In the genomic region with DNA sequence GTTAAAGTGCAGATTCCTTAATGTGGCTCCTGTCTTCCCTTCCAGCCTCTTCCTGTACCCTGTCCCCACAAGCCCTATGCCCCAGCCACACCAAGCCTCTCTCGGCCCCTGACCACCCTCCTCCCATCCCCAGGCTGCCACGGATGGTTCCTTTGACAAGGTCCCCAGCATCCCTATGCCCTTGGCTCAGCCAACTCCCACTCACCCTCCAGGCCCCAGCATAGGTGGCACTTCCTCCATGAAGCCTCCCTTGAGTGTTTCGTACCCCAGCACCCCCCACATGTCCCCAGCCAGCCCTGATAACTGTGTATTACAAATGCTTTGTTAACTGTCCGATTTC, we compare ENCODE assay signal across 34 cellular contexts.
"Had no signal": no experiment of that assay in that cellular context is flagged by ENCODE, and none has a peak within 500 bp of the region (broad histone marks: within the 10 kb centered on the region; RNA-seq: fewer than 3 reads in every experiment).

No MANE protein-coding gene starts in this region.

- H3K9me3 ChIP-seq: adrenal gland, colonic mucosa had no signal

- H3K4me3 ChIP-seq: adrenal gland, breast epithelium, cardiac muscle cell, colonic mucosa had no signal

- H3K4me1 ChIP-seq: breast epithelium, colonic mucosa had no signal

- H3K9me3 Mint-ChIP-seq: activated naive CD4-positive, alpha-beta T cell treated with anti-CD3 and anti-CD28 coated beads, Interleukin-2, amount 50 U/mL, for 24 hours; brain had no signal

- ATAC-seq: activated CD4-positive, CD25-positive, alpha-beta regulatory T cell treated with anti-CD3 and anti-CD28 coated beads, Interleukin-2, amount 50 U/mL, for 24 hours; activated CD8-positive, alpha-beta memory T cell treated with anti-CD3 and anti-CD28 coated beads, Interleukin-2, amount 10 ng/mL, durations not matched to agents 7 days and 5 days; activated CD8-positive, alpha-beta T cell treated with anti-CD3 and anti-CD28 coated beads, Interleukin-2, amount 10 ng/mL, durations not matched to agents 7 days and 5 days; activated naive CD8-positive, alpha-beta T cell treated with anti-CD3 and anti-CD28 coated beads, Interleukin-2, amount 50 U/mL, for 24 hours; T-helper 17 cell had no signal

- H3K36me3 Mint-ChIP-seq: activated CD8-positive, alpha-beta memory T cell treated with anti-CD3 and anti-CD28 coated beads, Interleukin-2, amount 10 ng/mL, durations not matched to agents 7 days and 5 days; activated naive CD4-positive, alpha-beta T cell treated with anti-CD3 and anti-CD28 coated beads, Interleukin-2, amount 50 U/mL, for 24 hours; activated naive CD8-positive, alpha-beta T cell treated with anti-CD3 and anti-CD28 coated beads for 36 hours had no signal

- H3K27ac Mint-ChIP-seq: activated B cell treated with CpG ODN at 0.5 μM for 24 hours; activated CD4-positive, alpha-beta memory T cell treated with anti-CD3 and anti-CD28 coated beads for 36 hours; activated CD8-positive, alpha-beta memory T cell treated with anti-CD3 and anti-CD28 coated beads, Interleukin-2, amount 10 ng/mL, durations not matched to agents 7 days and 5 days; activated CD8-positive, alpha-beta T cell treated with anti-CD3 and anti-CD28 coated beads, Interleukin-2, amount 10 ng/mL, durations not matched to agents 7 days and 5 days; activated naive CD4-positive, alpha-beta T cell treated with anti-CD3 and anti-CD28 coated beads for 36 hours; activated naive CD4-positive, alpha-beta T cell treated with anti-CD3 and anti-CD28 coated beads, Interleukin-2, amount 50 U/mL, for 24 hours; activated naive CD8-positive, alpha-beta T cell treated with anti-CD3 and anti-CD28 coated beads for 36 hours; activated naive CD8-positive, alpha-beta T cell treated with anti-CD3 and anti-CD28 coated beads, Interleukin-2, amount 50 U/mL, for 24 hours; activated T-helper 1 cell treated with anti-CD3 and anti-CD28 coated beads, Interleukin-12 subunit alpha, Interleukin-12 subunit beta, Interleukin-2, Interleukin-4 antibody, amounts not matched to agents 30 ng/mL and 10 ng/mL and 1 ng/mL, durations not matched to agents 14 hours and 24 hours and 36 hours; activated T-helper 2 cell treated with anti-CD3 and anti-CD28 coated beads, Interferon-gamma antibody, Interleukin-2, Interleukin-4, amounts not matched to agents 10 μg/mL and 5 μg/mL and 100 μg/mL, durations not matched to agents 14 hours and 24 hours and 36 hours; brain; T-helper 17 cell; T-helper 2 cell treated with Interferon-gamma antibody and Interleukin-4, amounts not matched to agents 5 μg/mL and 100 μg/mL, for 36 hours had no signal

- DNase-seq: activated B cell treated with CpG ODN at 0.5 μM for 24 hours; activated CD4-positive, alpha-beta memory T cell treated with anti-CD3 and anti-CD28 coated beads for 36 hours; activated CD4-positive, alpha-beta T cell treated with anti-CD3 and anti-CD28 coated beads for 48 hours; activated CD4-positive, alpha-beta T cell treated with anti-CD3 and anti-CD28 coated beads, Interleukin-2, amount 50 U/mL, for 1 hour; activated CD8-positive, alpha-beta memory T cell treated with anti-CD3 and anti-CD28 coated beads, Interleukin-2, amount 10 ng/mL, durations not matched to agents 7 days and 5 days; activated CD8-positive, alpha-beta memory T cell treated with anti-CD3 and anti-CD28 coated beads, Interleukin-2, amount 50 U/mL, for 4 hours; activated CD8-positive, alpha-beta T cell treated with anti-CD3 and anti-CD28 coated beads, Interleukin-2, amount 10 ng/mL, durations not matched to agents 7 days and 5 days; activated effector memory CD4-positive, alpha-beta T cell treated with anti-CD3 and anti-CD28 coated beads, Interleukin-2, amount 50 U/mL, for 16 hours; activated naive CD4-positive, alpha-beta T cell treated with anti-CD3 and anti-CD28 coated beads for 36 hours; activated naive CD8-positive, alpha-beta T cell treated with anti-CD3 and anti-CD28 coated beads for 36 hours; activated naive CD8-positive, alpha-beta T cell treated with anti-CD3 and anti-CD28 coated beads, Interleukin-2, amount 50 U/mL, for 24 hours; activated T-cell treated with anti-CD3 and anti-CD28 coated beads, Interleukin-2, amount 50 U/mL, for 1 hour; activated T-cell treated with anti-CD3 and anti-CD28 coated beads, Interleukin-2, amount 50 U/mL, for 48 hours; adrenal gland; amygdala; aorta; central memory CD4-positive, alpha-beta T cell; cerebellar nuclear complex; colonic mucosa; effector CD8-positive, alpha-beta T cell; foreskin fibroblast; T-helper 1 cell; T-helper 17 cell; T1000; WERI-Rb-1 had no signal

- H3K36me3 ChIP-seq: adrenal gland, breast epithelium, cardiac muscle cell, colonic mucosa had no signal

- H3K4me3 Mint-ChIP-seq: activated B cell treated with CpG ODN at 0.5 μM for 24 hours; activated CD4-positive, alpha-beta memory T cell treated with anti-CD3 and anti-CD28 coated beads for 36 hours; activated CD8-positive, alpha-beta memory T cell treated with anti-CD3 and anti-CD28 coated beads, Interleukin-2, amount 10 ng/mL, durations not matched to agents 7 days and 5 days; activated CD8-positive, alpha-beta T cell treated with anti-CD3 and anti-CD28 coated beads, Interleukin-2, amount 10 ng/mL, durations not matched to agents 7 days and 5 days; activated naive CD4-positive, alpha-beta T cell treated with anti-CD3 and anti-CD28 coated beads for 36 hours; activated naive CD4-positive, alpha-beta T cell treated with anti-CD3 and anti-CD28 coated beads, Interleukin-2, amount 50 U/mL, for 24 hours; activated naive CD8-positive, alpha-beta T cell treated with anti-CD3 and anti-CD28 coated beads for 36 hours; activated naive CD8-positive, alpha-beta T cell treated with anti-CD3 and anti-CD28 coated beads, Interleukin-2, amount 50 U/mL, for 24 hours; activated T-helper 1 cell treated with anti-CD3 and anti-CD28 coated beads, Interleukin-12 subunit alpha, Interleukin-12 subunit beta, Interleukin-2, Interleukin-4 antibody, amounts not matched to agents 30 ng/mL and 10 ng/mL and 1 ng/mL, durations not matched to agents 14 hours and 24 hours and 36 hours; brain; T-helper 17 cell; T-helper 2 cell treated with Interferon-gamma antibody and Interleukin-4, amounts not matched to agents 5 μg/mL and 100 μg/mL, for 36 hours had no signal

- H3K27me3 ChIP-seq: adrenal gland, breast epithelium, cardiac muscle cell, colonic mucosa had no signal

- H3K27ac ChIP-seq: adrenal gland, breast epithelium, cardiac muscle cell, colonic mucosa, epithelial cell of prostate, WERI-Rb-1 had no signal

- H3K4me1 Mint-ChIP-seq: activated CD8-positive, alpha-beta memory T cell treated with anti-CD3 and anti-CD28 coated beads, Interleukin-2, amount 10 ng/mL, durations not matched to agents 7 days and 5 days; activated naive CD4-positive, alpha-beta T cell treated with anti-CD3 and anti-CD28 coated beads, Interleukin-2, amount 50 U/mL, for 24 hours; activated naive CD8-positive, alpha-beta T cell treated with anti-CD3 and anti-CD28 coated beads for 36 hours; brain had no signal
